8 cellular contexts compared by ENCODE assay signal in genomic region chr14:20460458-20461229, GRCh38. TPM values are rescaled to one million over a fixed set of nuclear protein-coding genes. Genes with fewer than 3 reads are reported as not detected.
A peak's percentile ranks its signal among the peaks of the same experiment; 100 is the strongest.
DNase-seq lines count a peak whose midpoint lies in the region; TF ChIP-seq lines count a peak whose summit lies in the region.

No MANE protein-coding gene starts in this region.

- peak overlapping the region; percentile 96 for H3K27ac ChIP-seq in HUES48 (ENCODE audit: low read depth, low read length)
- peak overlapping the region; percentile 93 to 94 for H3K27ac ChIP-seq in coronary artery
- H3K27ac ChIP-seq in mesodermal cell (ENCODE audit: low read depth, low read length, severe bottlenecking): peak overlapping the region; percentile 79
- H3K27ac ChIP-seq in stomach smooth muscle (ENCODE audit: low read length): peak overlapping the region; percentile 90

- peak overlapping the region; percentile 55 for H3K9ac ChIP-seq in HUES48 (ENCODE audit: low read depth, low read length)
- H3K9ac ChIP-seq in stomach smooth muscle (ENCODE audit: low read length in 2 of 2): peak overlapping the region; percentile 86 to 90

- no peaks in the 10 kb centered on the region for H3K9me3 ChIP-seq in HUES48 (ENCODE audit: control insufficient read depth, insufficient read depth, low read length)
- peaks cover 3% of the 10 kb centered on the region for H3K9me3 ChIP-seq in mesodermal cell (ENCODE audit: control insufficient read depth, low read length)
- no peaks in the 10 kb centered on the region for H3K9me3 ChIP-seq in stomach smooth muscle (ENCODE audit: control insufficient read depth in 2 of 2, low read length in 2 of 2)

- TF ChIP-seq CTCF in WI38 (IDR thresholded peaks at IDR 0.05; ENCODE audit: low read depth, low read length): no peak
- TF ChIP-seq CTCF in coronary artery (IDR thresholded peaks at IDR 0.05): no peak

- 6 to 8% methylated on average over 28 to 30 of the region's 32 CpGs for WGBS in mesodermal cell (ENCODE audit: insufficient coverage in 2 of 2), 2 experiments

- peaks cover 20% of the 10 kb centered on the region for H3K4me1 ChIP-seq in HUES48 (ENCODE audit: control insufficient read depth, insufficient read depth, low read length)
- H3K4me1 ChIP-seq in mesodermal cell (ENCODE audit: control insufficient read depth, insufficient read depth, low read length, poor library complexity, severe bottlenecking): peaks cover 12% of the 10 kb centered on the region
- peaks cover 33% of the 10 kb centered on the region for H3K4me1 ChIP-seq in stomach smooth muscle (ENCODE audit: control insufficient read depth, insufficient read depth, low read length)

- H3K36me3 ChIP-seq in HUES48 (ENCODE audit: control insufficient read depth, insufficient read depth, low read length) (peaks cover 46% of the 10 kb centered on the region), mesodermal cell (ENCODE audit: control insufficient read depth, insufficient read depth, low read length) (peaks cover 47% of the 10 kb centered on the region), stomach smooth muscle (ENCODE audit: control insufficient read depth in 2 of 2, insufficient read depth in 2 of 2, low read length in 2 of 2) (peaks cover 26 to 27% of the 10 kb centered on the region in 2 donors)

- no peaks in the 10 kb centered on the region for H3K27me3 ChIP-seq in HUES48 (ENCODE audit: control insufficient read depth, insufficient read depth, low read length)
- no peaks in the 10 kb centered on the region for H3K27me3 ChIP-seq in stomach smooth muscle (ENCODE audit: control insufficient read depth in 1 of 2, insufficient read depth in 2 of 2, low read length in 2 of 2)

- DNase-seq in SIG-M5 treated with dmso at 0.1 percent for 504 hours (lab: John Stamatoyannopoulos, UW; ENCODE audit: unreplicated experiment): peak; percentile 30
- DNase-seq in SIG-M5 (lab: John Stamatoyannopoulos, UW): no peak
- DNase-seq in coronary artery (ENCODE audit: low spot score): no peak
- no peak for DNase-seq in 8988T

- H3K4me3 ChIP-seq in HUES48 (ENCODE audit: low read depth, low read length) (peak overlapping the region; percentile 90), WI38 (ENCODE audit: low read depth, low read length) (peak overlapping the region; percentile 94), coronary artery (peak overlapping the region; percentile 81), mesodermal cell (ENCODE audit: extremely low read depth, insufficient read depth, low read length, poor library complexity, severe bottlenecking) (peak overlapping the region; percentile 87), stomach smooth muscle (ENCODE audit: low read length in 2 of 2) (peak overlapping the region; percentile 91 to 94)

RNA-seq across cellular contexts. Expression of gene PIP4P1, which starts 0.6 kb away (rescaled TPM):
- 34.0 TPM for polyA plus RNA-seq in mesodermal cell (2013, experiment 1 of 2)
- 31.3 TPM for polyA plus RNA-seq in mesodermal cell (2013, experiment 2 of 2)

RNA-seq across cellular contexts. Expression of gene APEX1, which starts 5.6 kb away (rescaled TPM):
- 219 TPM for polyA plus RNA-seq in mesodermal cell (2013, experiment 1 of 2)
- polyA plus RNA-seq in mesodermal cell (2013, experiment 2 of 2): 213 TPM

RNA-seq across cellular contexts. Expression of gene OSGEP, which starts 6.0 kb away (rescaled TPM):
- 27.3 TPM for polyA plus RNA-seq in mesodermal cell (2013, experiment 1 of 2)
- 22.7 TPM for polyA plus RNA-seq in mesodermal cell (2013, experiment 2 of 2)

RNA-seq across cellular contexts. Expression of gene PNP, which starts 8.6 kb away (rescaled TPM):
- 81.2 TPM for polyA plus RNA-seq in mesodermal cell (2013, experiment 1 of 2)
- polyA plus RNA-seq in mesodermal cell (2013, experiment 2 of 2): 60.0 TPM

RNA-seq across cellular contexts. Expression of gene KLHL33, which starts 24.7 kb away (rescaled TPM):
- not detected for polyA plus RNA-seq in mesodermal cell (2013, experiment 1 of 2)
- polyA plus RNA-seq in mesodermal cell (2013, experiment 2 of 2): not detected
